ENCODE assay signal across 20 cellular contexts in genomic region chr5:58116346-58116745, GRCh38.
DNase-seq lines count a peak whose midpoint lies in the region; ATAC-seq, FAIRE-seq and TF ChIP-seq lines count a peak whose summit lies in the region.
"Had no signal": no experiment of that assay in that cellular context is flagged by ENCODE, and none has a peak within 500 bp of the region (broad histone marks: within the 10 kb centered on the region; RNA-seq: fewer than 3 reads in every experiment).

No MANE protein-coding gene starts in this region.

- intact Hi-C loops in natural killer cell (cut with micrococcal nuclease) = no loop called here

- no peaks in the 10 kb centered on the region for H3K79me1 ChIP-seq in neuronal stem cell (ENCODE audit: low read depth, low read length)

- H3K4me2 ChIP-seq in A549 = no peak overlapping the region
- H3K4me2 ChIP-seq in astrocyte (ENCODE audit: low read length) = no peak overlapping the region
- no peak overlapping the region for H3K4me2 ChIP-seq in neuronal stem cell (ENCODE audit: insufficient read depth, low read length, poor library complexity, severe bottlenecking)

- no peak for ATAC-seq in A549
- ATAC-seq in stimulated activated memory B cell treated with anti-CD40 and anti-IgM and Interleukin-4, amounts not matched to agents 10 μg/mL and 1 μg/mL and 100 μg/mL, for 72 hours = no peak
- ATAC-seq in natural killer cell = no peak
- no peak for ATAC-seq in HG03139 (IDR thresholded peaks at IDR 0.05; ENCODE audit: unreplicated experiment)
- ATAC-seq: HCT116 had no signal

- no peaks in the 10 kb centered on the region for H3K36me3 Mint-ChIP-seq in astrocyte (ENCODE audit: low read depth, unreplicated experiment)
- H3K36me3 Mint-ChIP-seq in stimulated activated memory B cell treated with anti-CD40 and anti-IgM and Interleukin-4, amounts not matched to agents 10 μg/mL and 1 μg/mL and 100 μg/mL, for 72 hours = no peaks in the 10 kb centered on the region
- H3K36me3 Mint-ChIP-seq in natural killer cell = no peaks in the 10 kb centered on the region
- H3K36me3 Mint-ChIP-seq: CD4-positive, CD25-positive, alpha-beta regulatory T cell had no signal

- H3K23ac ChIP-seq in neuronal stem cell (ENCODE audit: low read depth, low read length, poor library complexity) = no peak overlapping the region

- H3K27ac ChIP-seq in A549 (peak overlapping the region; percentile 27 to 54; a peak in 2 of 6 replicates), astrocyte (ENCODE audit: low read depth, low read length) (no peak overlapping the region), neuronal stem cell (replicated peaks; ENCODE audit: low read length) (no peak overlapping the region)
- H3K27ac ChIP-seq: Peyer's patch, SJSA1 had no signal

- DNase-seq in A549 (ENCODE audit: low read depth in 1 of 2, low spot score in 1 of 2) (no peak), astrocyte (ENCODE audit: low read depth) (no peak), neuronal stem cell (ENCODE audit: low spot score) (no peak), natural killer cell (no peak), SHP77 (lab: John Stamatoyannopoulos, UW) (no peak)
- DNase-seq: CD4-positive, CD25-positive, alpha-beta regulatory T cell; EL; GF-D8; GOT3; Kasumi-1; NCI-H187; NCI-H446; NCI-H526 treated with DMSO at 0.1 percent for 48 hours; NK-92 treated with Interleukin-12 subunit alpha and Interleukin-12 subunit beta, amount 100 ng/mL, for 24 hours; Peyer's patch had no signal

- H3K9ac ChIP-seq in astrocyte (ENCODE audit: low read length) (no peak overlapping the region), neuronal stem cell (ENCODE audit: low read depth, low read length, poor library complexity) (no peak overlapping the region)

- H3K14ac ChIP-seq in neuronal stem cell (ENCODE audit: low read length) = no peak overlapping the region

- H3K27me3 Mint-ChIP-seq in astrocyte (ENCODE audit: low read depth, unreplicated experiment) = no peaks in the 10 kb centered on the region
- peaks cover 9% of the 10 kb centered on the region for H3K27me3 Mint-ChIP-seq in stimulated activated memory B cell treated with anti-CD40 and anti-IgM and Interleukin-4, amounts not matched to agents 10 μg/mL and 1 μg/mL and 100 μg/mL, for 72 hours
- no peaks in the 10 kb centered on the region for H3K27me3 Mint-ChIP-seq in natural killer cell (ENCODE audit: low read depth in 2 of 2)
- H3K27me3 Mint-ChIP-seq: CD4-positive, CD25-positive, alpha-beta regulatory T cell had no signal

- no peak overlapping the region for H2BK15ac ChIP-seq in neuronal stem cell (ENCODE audit: low read length)

- peak; percentile 65 for FAIRE-seq in A549 (lab: Jason Lieb, UNC)
- peak; percentile 43 for FAIRE-seq in astrocyte (lab: Jason Lieb, UNC)
- peak; percentile 55 for FAIRE-seq in islet of Langerhans (lab: Jason Lieb, UNC)

- H2AFZ ChIP-seq in astrocyte (ENCODE audit: low read depth, low read length) = no peak overlapping the region
- peak overlapping the region; percentile 1 for H2AFZ ChIP-seq in neuronal stem cell (ENCODE audit: low read length)

- no peak overlapping the region for H3K18ac ChIP-seq in neuronal stem cell (ENCODE audit: low read length)

- no peak overlapping the region for H4K8ac ChIP-seq in neuronal stem cell (ENCODE audit: low read depth, low read length)

- H4K20me1 ChIP-seq in astrocyte (ENCODE audit: insufficient read depth, low read length) = no peaks in the 10 kb centered on the region

- CTCF ChIA-PET in A549 (lab: Yijun Ruan, JAX) = no interaction called here

- H3K9me3 ChIP-seq in A549 (no peaks in the 10 kb centered on the region), astrocyte (ENCODE audit: insufficient read depth, low read depth, low read length) (no peaks in the 10 kb centered on the region), neuronal stem cell (replicated peaks in 1 of 2; ENCODE audit: control insufficient read depth in 2 of 2, insufficient read depth in 1 of 2, low read depth in 1 of 2, low read length in 2 of 2) (peaks cover 0 to 2% of the 10 kb centered on the region in 2 donors)
- H3K9me3 ChIP-seq: Peyer's patch, SJSA1 had no signal

- TF ChIP-seq EP300 in A549 (IDR thresholded peaks at IDR 0.05) = no peak

- no peak overlapping the region for H3K4me3 Mint-ChIP-seq in astrocyte (ENCODE audit: unreplicated experiment)
- H3K4me3 Mint-ChIP-seq in stimulated activated memory B cell treated with anti-CD40 and anti-IgM and Interleukin-4, amounts not matched to agents 10 μg/mL and 1 μg/mL and 100 μg/mL, for 72 hours = no peak overlapping the region
- no peak overlapping the region for H3K4me3 Mint-ChIP-seq in natural killer cell
- H3K4me3 Mint-ChIP-seq: CD4-positive, CD25-positive, alpha-beta regulatory T cell had no signal

- H3K36me3 ChIP-seq in astrocyte (ENCODE audit: insufficient read depth, low read length) (no peaks in the 10 kb centered on the region), neuronal stem cell (replicated peaks in 1 of 2; ENCODE audit: control insufficient read depth in 2 of 2, insufficient read depth in 2 of 2, low read length in 2 of 2) (no peaks in the 10 kb centered on the region)
- H3K36me3 ChIP-seq: Peyer's patch, SJSA1 had no signal

- H3K4me1 ChIP-seq in A549 = peaks cover 20% of the 10 kb centered on the region
- H3K4me1 ChIP-seq in astrocyte (ENCODE audit: insufficient read depth, low read length) = peaks cover 8% of the 10 kb centered on the region
- H3K4me1 ChIP-seq in neuronal stem cell (ENCODE audit: control insufficient read depth in 2 of 2, insufficient read depth in 1 of 2, low read depth in 1 of 2, low read length in 2 of 2) = peaks cover 0 to 2% of the 10 kb centered on the region in 2 donors
- H3K4me1 ChIP-seq: Peyer's patch had no signal

- TF ChIP-seq RAD21 in A549 (conservative IDR thresholded peaks at IDR 0.05 in 1 of 2, IDR thresholded peaks at IDR 0.05 in 1 of 2) = no peak

- H3K79me2 ChIP-seq in astrocyte (ENCODE audit: insufficient read depth, low read length) = no peaks in the 10 kb centered on the region

- H3K4me3 ChIP-seq in A549 (no peak overlapping the region), astrocyte (ENCODE audit: insufficient read depth, low read depth, low read length) (no peak overlapping the region), neuronal stem cell (ENCODE audit: low read length in 2 of 2) (no peak overlapping the region)
- H3K4me3 ChIP-seq: Peyer's patch, SJSA1 had no signal

- no peak overlapping the region for H3K4ac ChIP-seq in neuronal stem cell (ENCODE audit: low read length)

- POLR2A ChIA-PET in A549 (lab: Yijun Ruan, JAX) = interaction anchor here (1.8 kb wide), 1 partner anchor 11 kb away, joined by 6 read pairs; no protein-coding TSS in a partner anchor

- no peak overlapping the region for H2BK120ac ChIP-seq in neuronal stem cell (ENCODE audit: low read depth, low read length)

- H4K91ac ChIP-seq in neuronal stem cell (ENCODE audit: low read depth, low read length, poor library complexity) = no peak overlapping the region

- no peak for TF ChIP-seq CTCF in A549 (IDR thresholded peaks at IDR 0.05)
- no peak for TF ChIP-seq CTCF in astrocyte (IDR thresholded peaks at IDR 0.05; ENCODE audit: insufficient read depth, low read depth, low read length)
- no peak for TF ChIP-seq CTCF in natural killer cell (IDR thresholded peaks at IDR 0.05)

- H3K9me3 Mint-ChIP-seq in astrocyte (ENCODE audit: unreplicated experiment) (no peaks in the 10 kb centered on the region), natural killer cell (no peaks in the 10 kb centered on the region)
- no peaks in the 10 kb centered on the region for H3K9me3 Mint-ChIP-seq in stimulated activated memory B cell treated with anti-CD40 and anti-IgM and Interleukin-4, amounts not matched to agents 10 μg/mL and 1 μg/mL and 100 μg/mL, for 72 hours

- no peak overlapping the region for H2BK12ac ChIP-seq in neuronal stem cell (ENCODE audit: low read length)

- 80% methylated on average over 3 of the region's 3 CpGs for WGBS in A549 (ENCODE audit: missing lambda C conversion rate)
- no CpG with 5 or more reads among the region's 3 CpGs for WGBS in neuronal stem cell (ENCODE audit: extremely low coverage in 2 of 2, insufficient read length in 2 of 2, insufficient replicate concordance in 1 of 2), 2 donors

- no peak overlapping the region for H2BK5ac ChIP-seq in neuronal stem cell (ENCODE audit: low read length)

- peaks cover 11% of the 10 kb centered on the region for H3K4me1 Mint-ChIP-seq in astrocyte (ENCODE audit: low read depth, unreplicated experiment)
- no peaks in the 10 kb centered on the region for H3K4me1 Mint-ChIP-seq in stimulated activated memory B cell treated with anti-CD40 and anti-IgM and Interleukin-4, amounts not matched to agents 10 μg/mL and 1 μg/mL and 100 μg/mL, for 72 hours
- no peaks in the 10 kb centered on the region for H3K4me1 Mint-ChIP-seq in natural killer cell
- H3K4me1 Mint-ChIP-seq: CD4-positive, CD25-positive, alpha-beta regulatory T cell had no signal

- H3K27ac Mint-ChIP-seq in astrocyte (ENCODE audit: unreplicated experiment) (no peak overlapping the region), natural killer cell (no peak overlapping the region)
- H3K27ac Mint-ChIP-seq in stimulated activated memory B cell treated with anti-CD40 and anti-IgM and Interleukin-4, amounts not matched to agents 10 μg/mL and 1 μg/mL and 100 μg/mL, for 72 hours = no peak overlapping the region
- H3K27ac Mint-ChIP-seq: CD4-positive, CD25-positive, alpha-beta regulatory T cell had no signal

- H2AK5ac ChIP-seq in neuronal stem cell (ENCODE audit: low read depth, low read length) = no peak overlapping the region

- H3K27me3 ChIP-seq in astrocyte (ENCODE audit: insufficient read depth, low read length) = no peaks in the 10 kb centered on the region
- H3K27me3 ChIP-seq in neuronal stem cell (ENCODE audit: control insufficient read depth in 3 of 3, insufficient read depth in 3 of 3, low read depth in 1 of 3, low read length in 3 of 3) = no peaks in the 10 kb centered on the region
- H3K27me3 ChIP-seq: Peyer's patch, SJSA1 had no signal

- no peak for TF ChIP-seq POLR2A in A549 (IDR thresholded peaks at IDR 0.05; ENCODE audit: low read length)

TF ChIP-seq in A549, 52 proteins besides CTCF, POLR2A, EP300 and RAD21 (continues in another document):
- TF ChIP-seq CHD2 (IDR thresholded peaks at IDR 0.05; ENCODE audit: low read length, partially characterized antibody) (no peak), TFCP2L1 (CRISPR knock-in tag; IDR thresholded peaks at IDR 0.05) (no peak), POLR2AphosphoS2 (conservative IDR thresholded peaks at IDR 0.05; ENCODE audit: low read length) (no peak), CEBPB (IDR thresholded peaks at IDR 0.05) (no peak), RCOR1 (IDR thresholded peaks at IDR 0.05; ENCODE audit: low read depth, low read length) (no peak), CBX2 (IDR thresholded peaks at IDR 0.05; ENCODE audit: borderline replicate concordance, low read depth) (no peak), RARB (CRISPR knock-in tag; IDR thresholded peaks at IDR 0.05) (no peak), BHLHE40 (IDR thresholded peaks at IDR 0.05; ENCODE audit: low read depth, low read length) (no peak), RNF2 (IDR thresholded peaks at IDR 0.05; ENCODE audit: borderline replicate concordance, low read depth) (no peak), PHF8 (IDR thresholded peaks at IDR 0.05; ENCODE audit: borderline replicate concordance, low read depth) (no peak), NPAS2 (CRISPR knock-in tag; IDR thresholded peaks at IDR 0.05; ENCODE audit: borderline replicate concordance) (no peak), HOXB13 (CRISPR knock-in tag; IDR thresholded peaks at IDR 0.05; ENCODE audit: low read depth) (no peak), JUN (IDR thresholded peaks at IDR 0.05) (no peak)

Comparison
In these comparisons a context has a peak if more than half of its experiments do, and no peak if none do; other contexts are left out.
1. H3K27ac ChIP-seq: peak in A549 (2 of 2); none in astrocyte (single experiment) and neuronal stem cell (single experiment).